13 cellular contexts compared by ENCODE assay signal in the genomic region with DNA sequence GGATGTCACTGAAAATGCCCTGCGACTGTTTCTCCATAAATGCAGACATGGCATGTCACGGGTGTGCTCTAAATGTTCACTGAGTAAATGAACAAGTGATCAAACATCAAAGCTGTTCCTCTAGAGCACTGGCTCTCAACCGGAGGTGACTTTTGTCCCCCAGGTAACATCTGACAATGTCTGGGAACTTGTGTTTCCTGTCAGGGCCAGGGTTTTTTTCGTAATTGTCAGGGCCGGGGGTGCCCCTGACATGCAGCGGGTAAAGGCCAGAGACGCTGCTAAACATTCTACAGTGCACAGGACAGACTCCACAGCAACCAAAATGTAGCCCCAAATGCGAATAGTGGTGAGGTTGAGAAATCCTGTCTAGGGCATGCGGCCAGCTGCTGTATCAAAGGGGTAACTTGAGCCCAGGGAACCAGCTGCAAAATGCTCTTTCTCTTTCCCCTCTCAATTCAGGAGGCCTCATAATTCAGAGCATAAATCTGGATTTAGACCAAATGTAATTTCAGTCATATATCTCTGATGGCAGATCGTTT. TPM values are rescaled to one million over a fixed set of nuclear protein-coding genes. Genes with fewer than 3 reads are reported as not detected.
DNase-seq lines count a peak whose midpoint lies in the region; ATAC-seq and TF ChIP-seq lines count a peak whose summit lies in the region.
"Had no signal": no experiment of that assay in that cellular context is flagged by ENCODE, and none has a peak within 500 bp of the region (broad histone marks: within the 10 kb centered on the region; RNA-seq: fewer than 3 reads in every experiment).

No MANE protein-coding gene starts in this region.

- H3K9me3 Mint-ChIP-seq in activated CD4-positive, alpha-beta T cell treated with anti-CD3 and anti-CD28 coated beads for 36 hours (ENCODE audit: low read depth), result no peaks in the 10 kb centered on the region
- H3K9me3 Mint-ChIP-seq in neural progenitor cell, result no peaks in the 10 kb centered on the region

- H4K20me1 ChIP-seq in neural progenitor cell (ENCODE audit: low read depth), result peaks cover 10% of the 10 kb centered on the region

- peak; percentile 35 for DNase-seq in activated CD4-positive, alpha-beta T cell treated with anti-CD3 and anti-CD28 coated beads for 36 hours
- no peak for DNase-seq in activated CD4-positive, alpha-beta T cell treated with anti-CD3 and anti-CD28 coated beads, Interleukin-2, amount 50 U/mL, for 4 hours
- DNase-seq in LHCN-M2 (ENCODE audit: low read depth) (peak; percentile 48), dedifferentiated amniotic fluid mesenchymal stem cell (ENCODE audit: extremely low spot score) (peak; percentile 53), neural progenitor cell (ENCODE audit: low spot score) (no peak), NCI-H128 (lab: John Stamatoyannopoulos, UW; ENCODE audit: unreplicated experiment) (no peak), NCI-H2081 treated with DMSO at 0.1 percent for 48 hours (lab: John Stamatoyannopoulos, UW) (no peak)
- DNase-seq in effector CD8-positive, alpha-beta T cell (lab: John Stamatoyannopoulos, UW), result no peak
- DNase-seq: activated T-cell treated with anti-CD3 and anti-CD28 coated beads, Interleukin-2, amount 50 U/mL, for 48 hours; DMS153; foreskin melanocyte had no signal

- peaks cover 15% of the 10 kb centered on the region for H3K79me2 ChIP-seq in neural progenitor cell (ENCODE audit: low read depth)

- no peak overlapping the region for H3K27ac Mint-ChIP-seq in activated CD4-positive, alpha-beta T cell treated with anti-CD3 and anti-CD28 coated beads for 36 hours
- H3K27ac Mint-ChIP-seq in neural progenitor cell, result no peak overlapping the region

- peaks cover 5% of the 10 kb centered on the region for H3F3A ChIP-seq in neural progenitor cell (ENCODE audit: low read depth)

- no peaks in the 10 kb centered on the region for H3K36me3 ChIP-seq in neural progenitor cell

- H3K4me1 ChIP-seq in neural progenitor cell, result peaks cover 14% of the 10 kb centered on the region

- no peaks in the 10 kb centered on the region for H3K27me3 Mint-ChIP-seq in activated CD4-positive, alpha-beta T cell treated with anti-CD3 and anti-CD28 coated beads for 36 hours
- peaks cover 2% of the 10 kb centered on the region for H3K27me3 Mint-ChIP-seq in neural progenitor cell (ENCODE audit: insufficient read depth, low read depth)

- H3K4me2 ChIP-seq in neural progenitor cell, result no peak overlapping the region

- H3K4me3 ChIP-seq in neural progenitor cell, result no peak overlapping the region

- CTCF ChIA-PET in activated CD4-positive, alpha-beta T cell treated with anti-CD3 and anti-CD28 coated beads for 36 hours (lab: Charles Lee), result interaction anchor here (0.5 to 1.8 kb wide), 3 partner anchors 11 to 336 kb away, joined by 3 to 5 read pairs (median 4); no protein-coding TSS in a partner anchor

- no peak for TF ChIP-seq CTCF in neural progenitor cell (IDR thresholded peaks at IDR 0.05)

- H3K9ac ChIP-seq in neural progenitor cell, result no peak overlapping the region

- POLR2A ChIA-PET in activated CD4-positive, alpha-beta T cell treated with anti-CD3 and anti-CD28 coated beads for 36 hours (lab: Charles Lee), result no interaction called here

- H3K4me3 Mint-ChIP-seq in activated CD4-positive, alpha-beta T cell treated with anti-CD3 and anti-CD28 coated beads for 36 hours, result no peak overlapping the region
- peak overlapping the region; percentile 98 for H3K4me3 Mint-ChIP-seq in neural progenitor cell

- no peaks in the 10 kb centered on the region for H3K9me3 ChIP-seq in neural progenitor cell (ENCODE audit: low read depth)

- peaks cover 7% of the 10 kb centered on the region for H3K27me3 ChIP-seq in neural progenitor cell

- intact Hi-C loops in activated CD4-positive, alpha-beta T cell treated with anti-CD3 and anti-CD28 coated beads for 36 hours (cut with DNase I, micrococcal nuclease), result loop anchor here (5.0 to 10.0 kb wide), 5 partner anchors 172 to 984 kb away; partner anchors contain the start of genes HTR6 (in 1 of the 2) and OTUD3 (in 1 of the 2)

- H2AFZ ChIP-seq in neural progenitor cell (replicated peaks), result no peak overlapping the region

- H3K4me1 Mint-ChIP-seq in activated CD4-positive, alpha-beta T cell treated with anti-CD3 and anti-CD28 coated beads for 36 hours, result peaks cover 20% of the 10 kb centered on the region
- H3K4me1 Mint-ChIP-seq in neural progenitor cell, result peaks cover 13% of the 10 kb centered on the region

- ATAC-seq in activated CD4-positive, alpha-beta T cell treated with anti-CD3 and anti-CD28 coated beads for 36 hours, result no peak
- ATAC-seq: activated CD4-positive, CD25-positive, alpha-beta regulatory T cell treated with anti-CD3 and anti-CD28 coated beads, Interleukin-2, amount 50 U/mL, for 24 hours had no signal

- H3K27ac ChIP-seq in neural progenitor cell, result no peak overlapping the region

- no peaks in the 10 kb centered on the region for H3K36me3 Mint-ChIP-seq in activated CD4-positive, alpha-beta T cell treated with anti-CD3 and anti-CD28 coated beads for 36 hours (ENCODE audit: low read depth)
- H3K36me3 Mint-ChIP-seq in neural progenitor cell, result no peaks in the 10 kb centered on the region

RNA-seq across cellular contexts. Expression of gene ALDH4A1, which starts 2.0 kb away (rescaled TPM):
- 1 to 10 TPM; 4.4 to 5.8 TPM for total RNA-seq in activated CD4-positive, alpha-beta T cell treated with anti-CD3 and anti-CD28 coated beads for 36 hours
- total RNA-seq in LHCN-M2 (2014; rRNA removed) (9.9 and 12.4 TPM in 2 replicates), neural progenitor cell (ENCODE audit: low replicate concordance) (21.8 and 39.9 TPM in 2 replicates)
- polyA plus RNA-seq in LHCN-M2 (2012), result 18.4 TPM

RNA-seq across cellular contexts. Expression of gene TAS1R2, which starts 40.9 kb away (rescaled TPM):
- not detected for total RNA-seq in activated CD4-positive, alpha-beta T cell treated with anti-CD3 and anti-CD28 coated beads for 36 hours
- total RNA-seq in LHCN-M2 (2014; rRNA removed), result not detected in 2 replicates
- not detected for polyA plus RNA-seq in LHCN-M2 (2012)
- total RNA-seq in neural progenitor cell (ENCODE audit: low replicate concordance), result not detected in 2 replicates
- total RNA-seq: mesenteric fat pad had no signal

RNA-seq across cellular contexts. Expression of gene IFFO2, which starts 56.1 kb away (rescaled TPM):
- total RNA-seq in activated CD4-positive, alpha-beta T cell treated with anti-CD3 and anti-CD28 coated beads for 36 hours, result 10 to 100 TPM; 48.3 to 62.7 TPM
- total RNA-seq in LHCN-M2 (2014; rRNA removed) (4.5 and 4.7 TPM in 2 replicates), neural progenitor cell (ENCODE audit: low replicate concordance) (0.65 and 1.5 TPM in 2 replicates)
- polyA plus RNA-seq in LHCN-M2 (2012), result 9.1 TPM

Comparison
In these comparisons a context has a peak if more than half of its experiments do, and no peak if none do; other contexts are left out.
1. DNase-seq: peak in activated CD4-positive, alpha-beta T cell treated with anti-CD3 and anti-CD28 coated beads for 36 hours (single experiment), LHCN-M2 (single experiment) and dedifferentiated amniotic fluid mesenchymal stem cell (single experiment); none in activated CD4-positive, alpha-beta T cell treated with anti-CD3 and anti-CD28 coated beads, Interleukin-2, amount 50 U/mL, for 4 hours (0 of 2), neural progenitor cell (single experiment), effector CD8-positive, alpha-beta T cell (single experiment), NCI-H128 (single experiment) and NCI-H2081 treated with DMSO at 0.1 percent for 48 hours (single experiment).